ENCODE assay signal across 8 cellular contexts in the genomic region with DNA sequence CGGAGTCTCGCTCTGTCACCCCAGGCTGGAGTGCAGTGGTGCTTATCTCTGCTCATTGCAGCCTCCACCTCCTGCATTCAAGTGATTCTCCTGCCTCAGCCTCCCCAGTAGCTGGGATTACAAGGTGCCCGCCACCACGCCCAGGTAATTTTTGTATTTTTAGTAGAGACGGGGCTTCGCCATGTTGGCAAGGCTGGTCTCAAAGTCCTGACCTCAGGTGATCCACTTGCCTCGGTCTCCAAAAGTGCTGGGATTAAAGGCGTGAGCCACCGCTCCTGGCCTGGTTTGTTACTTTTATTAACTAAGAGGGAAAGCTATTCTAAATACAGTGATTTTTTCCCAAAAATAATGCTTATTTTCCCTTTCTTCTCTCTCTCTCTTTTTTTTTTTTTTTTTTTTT. TPM values are rescaled to one million over a fixed set of nuclear protein-coding genes. Genes with fewer than 3 reads are reported as not detected.
A peak's percentile ranks its signal among the peaks of the same experiment; 100 is the strongest.
DNase-seq lines count a peak whose midpoint lies in the region; ATAC-seq and TF ChIP-seq lines count a peak whose summit lies in the region.

No MANE protein-coding gene starts in this region.

- H3F3A ChIP-seq in DOHH2 (ENCODE audit: control insufficient read depth, insufficient read depth) (no peaks in the 10 kb centered on the region), SU-DHL-6 (ENCODE audit: insufficient read depth) (no peaks in the 10 kb centered on the region)

- H3K27ac ChIP-seq in DOHH2 (ENCODE audit: low read depth, low read length) (no peak overlapping the region), SU-DHL-6 (ENCODE audit: low read depth, low read length) (no peak overlapping the region), aorta (ENCODE audit: low read depth in 1 of 2, low read length in 2 of 2) (no peak overlapping the region)

- H3K9me3 ChIP-seq in DOHH2 (ENCODE audit: control insufficient read depth, insufficient read depth, low read length): no peaks in the 10 kb centered on the region
- H3K9me3 ChIP-seq in SU-DHL-6 (ENCODE audit: insufficient read depth, low read length): no peaks in the 10 kb centered on the region
- H3K9me3 ChIP-seq in aorta (ENCODE audit: control insufficient read depth, low read length): no peaks in the 10 kb centered on the region

- peaks cover 24% of the 10 kb centered on the region for H3K4me1 ChIP-seq in DOHH2 (ENCODE audit: control insufficient read depth, low read length)
- H3K4me1 ChIP-seq in aorta (ENCODE audit: control insufficient read depth in 1 of 2, insufficient read depth in 2 of 2, low read length in 2 of 2): no peaks in the 10 kb centered on the region

- H3K79me2 ChIP-seq in DOHH2 (ENCODE audit: control insufficient read depth, low read length) (peaks cover 25% of the 10 kb centered on the region), SU-DHL-6 (ENCODE audit: insufficient read depth, low read length) (peaks cover 11% of the 10 kb centered on the region)

- H3K9ac ChIP-seq in SU-DHL-6 (ENCODE audit: low read length): peak overlapping the region; percentile 74

- H3K4me3 ChIP-seq in DOHH2 (ENCODE audit: low read length) (peak overlapping the region; percentile 99), SU-DHL-6 (ENCODE audit: insufficient read depth, low read length, poor library complexity, severe bottlenecking) (peak overlapping the region; percentile 92), fibroblast of pulmonary artery (replicated peaks; ENCODE audit: low read depth, low read length) (peak overlapping the region; percentile 82), retinal pigment epithelial cell (ENCODE audit: low read length) (peak overlapping the region; percentile 93), aorta (ENCODE audit: low read length in 2 of 2) (peak overlapping the region in 1 of 2 donors; percentile 30)

- H2AFZ ChIP-seq in SU-DHL-6 (ENCODE audit: low read depth, low read length, severe bottlenecking): peak overlapping the region; percentile 96

- peak overlapping the region; percentile 88 for H3K4me2 ChIP-seq in DOHH2 (ENCODE audit: low read length)
- peak overlapping the region; percentile 93 for H3K4me2 ChIP-seq in SU-DHL-6 (ENCODE audit: low read depth, low read length, poor library complexity, severe bottlenecking)

- whole genome bisulfite sequencing in aorta, 2 donors: 68% methylated on average over 9 of the region's 9 CpGs

- H4K20me1 ChIP-seq in DOHH2 (ENCODE audit: control insufficient read depth, insufficient read depth, low read depth, low read length): no peaks in the 10 kb centered on the region
- no peaks in the 10 kb centered on the region for H4K20me1 ChIP-seq in SU-DHL-6 (ENCODE audit: low read depth, low read length)

- H3K9me2 ChIP-seq in DOHH2 (replicated peaks; ENCODE audit: control insufficient read depth, low read length) (no peaks in the 10 kb centered on the region), SU-DHL-6 (replicated peaks; ENCODE audit: insufficient read depth, low read length) (no peaks in the 10 kb centered on the region)

- H3K27me3 ChIP-seq in DOHH2 (ENCODE audit: control insufficient read depth, low read length) (no peaks in the 10 kb centered on the region), SU-DHL-6 (ENCODE audit: low read length) (no peaks in the 10 kb centered on the region), aorta (ENCODE audit: control insufficient read depth in 1 of 2, insufficient read depth in 2 of 2, low read length in 1 of 2) (no peaks in the 10 kb centered on the region)

- DNase-seq in fibroblast of pulmonary artery (ENCODE audit: low read depth): no peak
- DNase-seq in retinal pigment epithelial cell (ENCODE audit: low read depth): no peak
- no peak for DNase-seq in NCI-H2029 (lab: John Stamatoyannopoulos, UW)
- DNase-seq in aorta: no peak
- no peak for DNase-seq in COR-L47 (lab: John Stamatoyannopoulos, UW)

- intact Hi-C loops in aorta (cut with DNase I): loop anchor here in 1 of 2 donors (5.0 kb wide), 1 partner anchor 372 kb away; a partner anchor contains a TSS

- H3K36me3 ChIP-seq in DOHH2 (ENCODE audit: control insufficient read depth, low read length) (peaks cover 39% of the 10 kb centered on the region), SU-DHL-6 (ENCODE audit: low read length) (peaks cover 9% of the 10 kb centered on the region; the same call in 1 of the 2 replicates), aorta (ENCODE audit: control insufficient read depth in 1 of 2, insufficient read depth in 2 of 2, low read length in 1 of 2) (no peaks in the 10 kb centered on the region)

- TF ChIP-seq CTCF in DOHH2 (IDR thresholded peaks at IDR 0.05; ENCODE audit: low read depth, low read length, poor library complexity, severe bottlenecking): no peak
- no peak for TF ChIP-seq CTCF in SU-DHL-6 (IDR thresholded peaks at IDR 0.05; ENCODE audit: insufficient read depth, low read length, poor library complexity, severe bottlenecking)
- TF ChIP-seq CTCF in fibroblast of pulmonary artery (IDR thresholded peaks at IDR 0.05; ENCODE audit: low read length, missing control alignments): no peak
- no peak for TF ChIP-seq CTCF in retinal pigment epithelial cell (conservative IDR thresholded peaks at IDR 0.05; ENCODE audit: low read depth, low read length)

- ATAC-seq in GM21717 (IDR thresholded peaks at IDR 0.05; ENCODE audit: unreplicated experiment): no peak
- ATAC-seq in aorta (ENCODE audit: low FRiP score): no peak

RNA-seq across cellular contexts. Expression of a gene that starts 0.9 kb away (rescaled TPM):
- total RNA-seq in aorta: 1 to 10 TPM; 1.3 to 3.4 TPM
- under 1 TPM in 1 of 2 donors, not detected in 1; 0.28 TPM for polyA plus RNA-seq in aorta
